In genomic region chr11:33291004-33291777, GRCh38 we compare ENCODE assay signal across 9 cellular contexts. TPM values are rescaled to one million over a fixed set of nuclear protein-coding genes. Genes with fewer than 3 reads are reported as not detected.
DNase-seq lines count a peak whose midpoint lies in the region; ATAC-seq, FAIRE-seq and TF ChIP-seq lines count a peak whose summit lies in the region.
"Had no signal": no experiment of that assay in that cellular context is flagged by ENCODE, and none has a peak within 500 bp of the region (broad histone marks: within the 10 kb centered on the region; RNA-seq: fewer than 3 reads in every experiment).

No MANE protein-coding gene starts in this region.

- no peaks in the 10 kb centered on the region for H3K9me3 Mint-ChIP-seq in natural killer cell
- H3K9me3 Mint-ChIP-seq in natural killer cell treated with Interleukin-12 subunit alpha and Interleukin-12 subunit beta and Interleukin-15 and Interleukin-18, amount 100 ng/mL, for 72 hours: no peaks in the 10 kb centered on the region
- H3K9me3 Mint-ChIP-seq: activated naive CD4-positive, alpha-beta T cell treated with anti-CD3 and anti-CD28 coated beads, Interleukin-2, amount 50 U/mL, for 72 hours had no signal

- H3K4me1 ChIP-seq in aorta (ENCODE audit: control insufficient read depth in 1 of 2, insufficient read depth in 2 of 2, low read length in 2 of 2): peaks cover 0 to 3% of the 10 kb centered on the region in 2 donors

- H3K9me3 ChIP-seq in aorta (ENCODE audit: control insufficient read depth, low read length): no peaks in the 10 kb centered on the region

- H3K27me3 Mint-ChIP-seq in natural killer cell (ENCODE audit: low read depth in 2 of 2): no peaks in the 10 kb centered on the region
- H3K27me3 Mint-ChIP-seq in natural killer cell treated with Interleukin-12 subunit alpha and Interleukin-12 subunit beta and Interleukin-15 and Interleukin-18, amount 100 ng/mL, for 72 hours: no peaks in the 10 kb centered on the region

- 4 to 5% methylated on average over 6 of the region's 6 CpGs for WGBS in aorta, 2 donors

- peaks cover 6% of the 10 kb centered on the region for H3K36me3 Mint-ChIP-seq in natural killer cell
- H3K36me3 Mint-ChIP-seq in natural killer cell treated with Interleukin-12 subunit alpha and Interleukin-12 subunit beta and Interleukin-15 and Interleukin-18, amount 100 ng/mL, for 72 hours: peaks cover 10% of the 10 kb centered on the region

- peak overlapping the region in 1 of 2 donors; percentile 28 for H3K27ac ChIP-seq in aorta (ENCODE audit: low read depth in 1 of 2, low read length in 2 of 2)

- peaks cover 5 to 8% of the 10 kb centered on the region in 2 donors for H3K36me3 ChIP-seq in aorta (ENCODE audit: control insufficient read depth in 1 of 2, insufficient read depth in 2 of 2, low read length in 1 of 2)

- ATAC-seq in natural killer cell (no peak), HG03439 (IDR thresholded peaks at IDR 0.05; ENCODE audit: unreplicated experiment) (peak; percentile 92), left ventricle myocardium superior (peak; percentile 93), aorta (ENCODE audit: low FRiP score) (peak; percentile 77)
- ATAC-seq in natural killer cell treated with Interleukin-12 subunit alpha and Interleukin-12 subunit beta and Interleukin-15 and Interleukin-18, amount 100 ng/mL, for 72 hours: no peak
- ATAC-seq: activated naive CD4-positive, alpha-beta T cell treated with anti-CD3 and anti-CD28 coated beads, Interleukin-2, amount 50 U/mL, for 72 hours had no signal

- DNase-seq in natural killer cell (no peak), left ventricle myocardium superior (no peak), aorta (no peak), dermis blood vessel endothelial cell (no peak), SW480 (ENCODE audit: low spot score) (no peak), RCC 7860 (ENCODE audit: low spot score) (no peak)
- DNase-seq in natural killer cell treated with Interleukin-12 subunit alpha and Interleukin-12 subunit beta and Interleukin-15 and Interleukin-18, amount 100 ng/mL, for 72 hours (ENCODE audit: low spot score): no peak

- no peaks in the 10 kb centered on the region for H3K27me3 ChIP-seq in aorta (ENCODE audit: control insufficient read depth in 1 of 2, insufficient read depth in 2 of 2, low read length in 1 of 2)

- H3K4me1 Mint-ChIP-seq in natural killer cell: peaks cover 28 to 32% of the 10 kb centered on the region in 2 donors
- H3K4me1 Mint-ChIP-seq in natural killer cell treated with Interleukin-12 subunit alpha and Interleukin-12 subunit beta and Interleukin-15 and Interleukin-18, amount 100 ng/mL, for 72 hours (ENCODE audit: low read depth in 2 of 2): peaks cover 24 to 30% of the 10 kb centered on the region in 2 donors

- FAIRE-seq in RCC 7860 (lab: Jason Lieb, UNC): no peak

- TF ChIP-seq CTCF in natural killer cell (IDR thresholded peaks at IDR 0.05): no peak

- peak overlapping the region in 1 of 2 donors; percentile 34 for H3K4me3 ChIP-seq in aorta (ENCODE audit: low read length in 2 of 2)

- H3K27ac Mint-ChIP-seq in natural killer cell: peak overlapping the region; percentile 26 to 58
- no peak overlapping the region for H3K27ac Mint-ChIP-seq in natural killer cell treated with Interleukin-12 subunit alpha and Interleukin-12 subunit beta and Interleukin-15 and Interleukin-18, amount 100 ng/mL, for 72 hours
- H3K27ac Mint-ChIP-seq: activated naive CD4-positive, alpha-beta T cell treated with anti-CD3 and anti-CD28 coated beads, Interleukin-2, amount 50 U/mL, for 72 hours had no signal

- intact Hi-C loops in natural killer cell (cut with micrococcal nuclease) (no loop called here), left ventricle myocardium superior (cut with micrococcal nuclease) (no loop called here), aorta (cut with DNase I) (no loop called here)

- H3K4me3 Mint-ChIP-seq in natural killer cell: no peak overlapping the region
- H3K4me3 Mint-ChIP-seq in natural killer cell treated with Interleukin-12 subunit alpha and Interleukin-12 subunit beta and Interleukin-15 and Interleukin-18, amount 100 ng/mL, for 72 hours: no peak overlapping the region

RNA-seq across cellular contexts. Expression of gene HIPK3, which starts 34.0 kb away (rescaled TPM):
- total RNA-seq in natural killer cell: 10 to 100 TPM; 80.6 to 92.9 (median 87.7) TPM
- 10 to 100 TPM; 39.1 to 60.3 TPM for total RNA-seq in natural killer cell treated with Interleukin-12 subunit alpha and Interleukin-12 subunit beta and Interleukin-15 and Interleukin-18, amount 100 ng/mL, for 72 hours
- total RNA-seq in left ventricle myocardium superior: 306 TPM
- total RNA-seq in aorta: 100 to 1,000 TPM; 213 to 251 TPM
- 10 to 100 TPM; 24.8 to 25.4 TPM for polyA plus RNA-seq in aorta
- total RNA-seq in dermis blood vessel endothelial cell: 85.6 and 138 TPM in 2 replicates

Comparison
In these comparisons a context has a peak if more than half of its experiments do, and no peak if none do; other contexts are left out.
1. H3K27ac Mint-ChIP-seq: peak in natural killer cell (2 of 2); none in natural killer cell treated with Interleukin-12 subunit alpha and Interleukin-12 subunit beta and Interleukin-15 and Interleukin-18, amount 100 ng/mL, for 72 hours (0 of 2).
2. ATAC-seq: peak in HG03439 (single experiment), left ventricle myocardium superior (single experiment) and aorta (single experiment); none in natural killer cell (0 of 3) and natural killer cell treated with Interleukin-12 subunit alpha and Interleukin-12 subunit beta and Interleukin-15 and Interleukin-18, amount 100 ng/mL, for 72 hours (0 of 2).